ENCODE assay signal across 1 cellular context in genomic region chr4:87031946-87032345, GRCh38.
TF ChIP-seq lines count a peak whose summit lies in the region.

No MANE protein-coding gene starts in this region.

TF ChIP-seq in SK-N-SH, 30 proteins besides CTCF, POLR2A, EP300 and RAD21 (continued from another document):
- TF ChIP-seq TEAD4 (IDR thresholded peaks at IDR 0.05; ENCODE audit: borderline replicate concordance, insufficient read depth), result no peak
- no peak for TF ChIP-seq SIN3A (IDR thresholded peaks at IDR 0.05; ENCODE audit: borderline replicate concordance, low read depth, low read length)
- no peak for TF ChIP-seq RXRA (IDR thresholded peaks at IDR 0.05; ENCODE audit: borderline replicate concordance, low read depth)
- TF ChIP-seq CHD2 (IDR thresholded peaks at IDR 0.05; ENCODE audit: low read length, partially characterized antibody), result no peak
- no peak for TF ChIP-seq RCOR1 (IDR thresholded peaks at IDR 0.05; ENCODE audit: low read length)
- no peak for TF ChIP-seq FOXJ3 (CRISPR knock-in tag; IDR thresholded peaks at IDR 0.05)
- no peak for TF ChIP-seq YY1 (IDR thresholded peaks at IDR 0.05; ENCODE audit: low read depth)
- TF ChIP-seq GATA2 (CRISPR knock-in tag; IDR thresholded peaks at IDR 0.05), result no peak
